1 cellular context compared by ENCODE assay signal in the genomic region with DNA sequence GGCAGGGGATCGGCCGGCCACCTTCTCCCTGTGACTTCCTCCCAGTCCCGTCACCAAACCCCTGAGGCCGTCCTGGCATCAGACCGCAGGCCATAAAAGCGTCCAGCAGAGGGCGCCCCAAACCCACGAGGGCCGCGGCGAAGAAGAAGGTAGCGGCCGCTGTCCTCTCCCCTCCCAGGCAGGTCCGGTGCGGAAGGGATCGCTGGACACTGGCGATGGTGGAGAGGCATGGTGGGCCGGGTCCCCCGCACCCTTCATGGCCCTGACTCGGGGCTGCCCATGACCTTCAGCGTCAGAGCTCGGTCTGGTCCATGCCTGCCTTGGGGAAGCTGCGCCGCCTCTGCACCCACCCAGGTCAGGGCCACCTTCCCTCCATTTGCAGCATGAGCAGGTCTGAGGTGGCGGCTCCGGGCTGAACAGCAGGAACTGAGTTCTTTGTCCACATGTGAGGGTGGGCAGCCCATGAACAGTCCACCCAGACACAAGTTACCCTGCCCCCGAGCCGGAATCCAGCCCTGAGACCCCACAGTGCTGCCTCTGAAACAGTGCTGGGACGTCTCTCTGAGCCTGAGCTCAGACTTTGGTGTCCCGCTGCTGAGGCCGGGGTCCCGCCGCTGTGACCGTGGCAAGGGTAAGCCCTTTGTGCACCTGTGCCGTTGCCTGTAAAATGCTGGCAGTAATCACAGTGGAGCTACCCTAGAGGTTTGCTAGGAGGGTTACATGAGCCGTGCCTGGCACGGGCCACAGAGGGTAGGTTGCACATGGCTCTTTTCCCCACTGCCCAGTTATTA.
A peak's percentile ranks its signal among the peaks of the same experiment; 100 is the strongest.
TF ChIP-seq lines count a peak whose summit lies in the region.

No MANE protein-coding gene starts in this region.

TF ChIP-seq in HepG2, 621 proteins besides CTCF, POLR2A, EP300 and RAD21 (continued from another document and continues in another):
- TF ChIP-seq, protein P1, sequence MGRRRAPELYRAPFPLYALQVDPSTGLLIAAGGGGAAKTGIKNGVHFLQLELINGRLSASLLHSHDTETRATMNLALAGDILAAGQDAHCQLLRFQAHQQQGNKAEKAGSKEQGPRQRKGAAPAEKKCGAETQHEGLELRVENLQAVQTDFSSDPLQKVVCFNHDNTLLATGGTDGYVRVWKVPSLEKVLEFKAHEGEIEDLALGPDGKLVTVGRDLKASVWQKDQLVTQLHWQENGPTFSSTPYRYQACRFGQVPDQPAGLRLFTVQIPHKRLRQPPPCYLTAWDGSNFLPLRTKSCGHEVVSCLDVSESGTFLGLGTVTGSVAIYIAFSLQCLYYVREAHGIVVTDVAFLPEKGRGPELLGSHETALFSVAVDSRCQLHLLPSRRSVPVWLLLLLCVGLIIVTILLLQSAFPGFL (CRISPR knock-in tag; IDR thresholded peaks at IDR 0.05): no peak
- TF ChIP-seq, protein P2, sequence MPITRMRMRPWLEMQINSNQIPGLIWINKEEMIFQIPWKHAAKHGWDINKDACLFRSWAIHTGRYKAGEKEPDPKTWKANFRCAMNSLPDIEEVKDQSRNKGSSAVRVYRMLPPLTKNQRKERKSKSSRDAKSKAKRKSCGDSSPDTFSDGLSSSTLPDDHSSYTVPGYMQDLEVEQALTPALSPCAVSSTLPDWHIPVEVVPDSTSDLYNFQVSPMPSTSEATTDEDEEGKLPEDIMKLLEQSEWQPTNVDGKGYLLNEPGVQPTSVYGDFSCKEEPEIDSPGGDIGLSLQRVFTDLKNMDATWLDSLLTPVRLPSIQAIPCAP (CRISPR knock-in tag; IDR thresholded peaks at IDR 0.05; ENCODE audit: low read depth): no peak
- TF ChIP-seq, protein P3, sequence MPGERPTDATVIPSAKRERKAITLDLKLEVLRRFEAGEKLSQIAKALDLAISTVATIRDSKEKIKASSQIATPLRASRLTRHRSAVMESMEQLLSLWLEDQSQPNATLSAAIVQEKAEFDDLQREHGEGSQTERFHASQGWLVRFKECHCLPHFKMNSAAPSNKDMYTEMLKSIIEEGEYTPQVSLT (CRISPR knock-in tag; IDR thresholded peaks at IDR 0.05; ENCODE audit: borderline replicate concordance, low read depth): no peak
- TF ChIP-seq CBX2 (IDR thresholded peaks at IDR 0.05; ENCODE audit: low read depth, low read length): no peak
- TF ChIP-seq CBX2 (CRISPR knock-in tag; IDR thresholded peaks at IDR 0.05; ENCODE audit: low read depth): peak; percentile 78; the same call in 1 of the 2 replicates
- TF ChIP-seq, protein P4, sequence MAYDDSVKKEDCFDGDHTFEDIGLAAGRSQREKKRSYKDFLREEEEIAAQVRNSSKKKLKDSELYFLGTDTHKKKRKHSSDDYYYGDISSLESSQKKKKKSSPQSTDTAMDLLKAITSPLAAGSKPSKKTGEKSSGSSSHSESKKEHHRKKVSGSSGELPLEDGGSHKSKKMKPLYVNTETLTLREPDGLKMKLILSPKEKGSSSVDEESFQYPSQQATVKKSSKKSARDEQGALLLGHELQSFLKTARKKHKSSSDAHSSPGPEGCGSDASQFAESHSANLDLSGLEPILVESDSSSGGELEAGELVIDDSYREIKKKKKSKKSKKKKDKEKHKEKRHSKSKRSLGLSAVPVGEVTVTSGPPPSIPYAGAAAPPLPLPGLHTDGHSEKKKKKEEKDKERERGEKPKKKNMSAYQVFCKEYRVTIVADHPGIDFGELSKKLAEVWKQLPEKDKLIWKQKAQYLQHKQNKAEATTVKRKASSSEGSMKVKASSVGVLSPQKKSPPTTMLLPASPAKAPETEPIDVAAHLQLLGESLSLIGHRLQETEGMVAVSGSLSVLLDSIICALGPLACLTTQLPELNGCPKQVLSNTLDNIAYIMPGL (CRISPR knock-in tag; IDR thresholded peaks at IDR 0.05; ENCODE audit: borderline replicate concordance in 1 of 2, low read depth in 1 of 2): peak; percentile 97 to 98
- TF ChIP-seq ZNF777 (CRISPR knock-in tag; IDR thresholded peaks at IDR 0.05): peak; percentile 68
- 0 out of 2 replicates have a peak, but pooled peaks have one; percentile 50 for TF ChIP-seq EEA1 (CRISPR knock-in tag; IDR thresholded peaks at IDR 0.05; ENCODE audit: borderline replicate concordance)
- peak; percentile 90; the same call in 1 of the 2 replicates for TF ChIP-seq ZNF788 (CRISPR knock-in tag; IDR thresholded peaks at IDR 0.05; ENCODE audit: borderline replicate concordance)
- 0 out of 2 replicates have a peak, but pooled peaks have one; percentile 30 for TF ChIP-seq ZNF678 (CRISPR knock-in tag; IDR thresholded peaks at IDR 0.05)
- no peak; the same call in 1 of the 2 replicates for TF ChIP-seq ZBTB8A (CRISPR knock-in tag; IDR thresholded peaks at IDR 0.05; ENCODE audit: borderline replicate concordance, low read depth)
- TF ChIP-seq, protein P5, sequence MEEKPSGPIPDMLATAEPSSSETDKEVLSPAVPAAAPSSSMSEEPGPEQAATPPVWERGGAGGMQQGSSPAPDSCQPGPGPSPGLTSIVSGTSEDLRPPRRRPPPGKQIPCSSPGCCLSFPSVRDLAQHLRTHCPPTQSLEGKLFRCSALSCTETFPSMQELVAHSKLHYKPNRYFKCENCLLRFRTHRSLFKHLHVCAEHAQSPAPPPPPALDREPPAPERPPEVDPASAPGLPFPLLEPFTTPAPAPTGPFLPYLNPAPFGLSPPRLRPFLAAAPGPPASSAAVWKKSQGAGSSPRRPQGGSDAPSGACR (CRISPR knock-in tag; IDR thresholded peaks at IDR 0.05): peak; percentile 92; the same call in 1 of the 2 replicates
- no peak for TF ChIP-seq GZF1 (CRISPR knock-in tag; IDR thresholded peaks at IDR 0.05)
- TF ChIP-seq, protein P6, sequence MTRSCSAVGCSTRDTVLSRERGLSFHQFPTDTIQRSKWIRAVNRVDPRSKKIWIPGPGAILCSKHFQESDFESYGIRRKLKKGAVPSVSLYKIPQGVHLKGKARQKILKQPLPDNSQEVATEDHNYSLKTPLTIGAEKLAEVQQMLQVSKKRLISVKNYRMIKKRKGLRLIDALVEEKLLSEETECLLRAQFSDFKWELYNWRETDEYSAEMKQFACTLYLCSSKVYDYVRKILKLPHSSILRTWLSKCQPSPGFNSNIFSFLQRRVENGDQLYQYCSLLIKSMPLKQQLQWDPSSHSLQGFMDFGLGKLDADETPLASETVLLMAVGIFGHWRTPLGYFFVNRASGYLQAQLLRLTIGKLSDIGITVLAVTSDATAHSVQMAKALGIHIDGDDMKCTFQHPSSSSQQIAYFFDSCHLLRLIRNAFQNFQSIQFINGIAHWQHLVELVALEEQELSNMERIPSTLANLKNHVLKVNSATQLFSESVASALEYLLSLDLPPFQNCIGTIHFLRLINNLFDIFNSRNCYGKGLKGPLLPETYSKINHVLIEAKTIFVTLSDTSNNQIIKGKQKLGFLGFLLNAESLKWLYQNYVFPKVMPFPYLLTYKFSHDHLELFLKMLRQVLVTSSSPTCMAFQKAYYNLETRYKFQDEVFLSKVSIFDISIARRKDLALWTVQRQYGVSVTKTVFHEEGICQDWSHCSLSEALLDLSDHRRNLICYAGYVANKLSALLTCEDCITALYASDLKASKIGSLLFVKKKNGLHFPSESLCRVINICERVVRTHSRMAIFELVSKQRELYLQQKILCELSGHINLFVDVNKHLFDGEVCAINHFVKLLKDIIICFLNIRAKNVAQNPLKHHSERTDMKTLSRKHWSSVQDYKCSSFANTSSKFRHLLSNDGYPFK (CRISPR knock-in tag; IDR thresholded peaks at IDR 0.05; ENCODE audit: borderline replicate concordance): peak; percentile 89
- peak; percentile 41; the same call in 1 of the 2 replicates for TF ChIP-seq TAF1 (CRISPR knock-in tag; IDR thresholded peaks at IDR 0.05)
- peak; percentile 62 for TF ChIP-seq KMT2A (CRISPR knock-in tag; IDR thresholded peaks at IDR 0.05)
- TF ChIP-seq CENPX (CRISPR knock-in tag; IDR thresholded peaks at IDR 0.05): no peak
- TF ChIP-seq, protein P7, sequence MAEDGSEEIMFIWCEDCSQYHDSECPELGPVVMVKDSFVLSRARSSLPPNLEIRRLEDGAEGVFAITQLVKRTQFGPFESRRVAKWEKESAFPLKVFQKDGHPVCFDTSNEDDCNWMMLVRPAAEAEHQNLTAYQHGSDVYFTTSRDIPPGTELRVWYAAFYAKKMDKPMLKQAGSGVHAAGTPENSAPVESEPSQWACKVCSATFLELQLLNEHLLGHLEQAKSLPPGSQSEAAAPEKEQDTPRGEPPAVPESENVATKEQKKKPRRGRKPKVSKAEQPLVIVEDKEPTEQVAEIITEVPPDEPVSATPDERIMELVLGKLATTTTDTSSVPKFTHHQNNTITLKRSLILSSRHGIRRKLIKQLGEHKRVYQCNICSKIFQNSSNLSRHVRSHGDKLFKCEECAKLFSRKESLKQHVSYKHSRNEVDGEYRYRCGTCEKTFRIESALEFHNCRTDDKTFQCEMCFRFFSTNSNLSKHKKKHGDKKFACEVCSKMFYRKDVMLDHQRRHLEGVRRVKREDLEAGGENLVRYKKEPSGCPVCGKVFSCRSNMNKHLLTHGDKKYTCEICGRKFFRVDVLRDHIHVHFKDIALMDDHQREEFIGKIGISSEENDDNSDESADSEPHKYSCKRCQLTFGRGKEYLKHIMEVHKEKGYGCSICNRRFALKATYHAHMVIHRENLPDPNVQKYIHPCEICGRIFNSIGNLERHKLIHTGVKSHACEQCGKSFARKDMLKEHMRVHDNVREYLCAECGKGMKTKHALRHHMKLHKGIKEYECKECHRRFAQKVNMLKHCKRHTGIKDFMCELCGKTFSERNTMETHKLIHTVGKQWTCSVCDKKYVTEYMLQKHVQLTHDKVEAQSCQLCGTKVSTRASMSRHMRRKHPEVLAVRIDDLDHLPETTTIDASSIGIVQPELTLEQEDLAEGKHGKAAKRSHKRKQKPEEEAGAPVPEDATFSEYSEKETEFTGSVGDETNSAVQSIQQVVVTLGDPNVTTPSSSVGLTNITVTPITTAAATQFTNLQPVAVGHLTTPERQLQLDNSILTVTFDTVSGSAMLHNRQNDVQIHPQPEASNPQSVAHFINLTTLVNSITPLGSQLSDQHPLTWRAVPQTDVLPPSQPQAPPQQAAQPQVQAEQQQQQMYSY (CRISPR knock-in tag; IDR thresholded peaks at IDR 0.05): peak; percentile 64
- TF ChIP-seq, protein P8, sequence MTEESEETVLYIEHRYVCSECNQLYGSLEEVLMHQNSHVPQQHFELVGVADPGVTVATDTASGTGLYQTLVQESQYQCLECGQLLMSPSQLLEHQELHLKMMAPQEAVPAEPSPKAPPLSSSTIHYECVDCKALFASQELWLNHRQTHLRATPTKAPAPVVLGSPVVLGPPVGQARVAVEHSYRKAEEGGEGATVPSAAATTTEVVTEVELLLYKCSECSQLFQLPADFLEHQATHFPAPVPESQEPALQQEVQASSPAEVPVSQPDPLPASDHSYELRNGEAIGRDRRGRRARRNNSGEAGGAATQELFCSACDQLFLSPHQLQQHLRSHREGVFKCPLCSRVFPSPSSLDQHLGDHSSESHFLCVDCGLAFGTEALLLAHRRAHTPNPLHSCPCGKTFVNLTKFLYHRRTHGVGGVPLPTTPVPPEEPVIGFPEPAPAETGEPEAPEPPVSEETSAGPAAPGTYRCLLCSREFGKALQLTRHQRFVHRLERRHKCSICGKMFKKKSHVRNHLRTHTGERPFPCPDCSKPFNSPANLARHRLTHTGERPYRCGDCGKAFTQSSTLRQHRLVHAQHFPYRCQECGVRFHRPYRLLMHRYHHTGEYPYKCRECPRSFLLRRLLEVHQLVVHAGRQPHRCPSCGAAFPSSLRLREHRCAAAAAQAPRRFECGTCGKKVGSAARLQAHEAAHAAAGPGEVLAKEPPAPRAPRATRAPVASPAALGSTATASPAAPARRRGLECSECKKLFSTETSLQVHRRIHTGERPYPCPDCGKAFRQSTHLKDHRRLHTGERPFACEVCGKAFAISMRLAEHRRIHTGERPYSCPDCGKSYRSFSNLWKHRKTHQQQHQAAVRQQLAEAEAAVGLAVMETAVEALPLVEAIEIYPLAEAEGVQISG (CRISPR knock-in tag; IDR thresholded peaks at IDR 0.05): peak; percentile 66
- no peak; the same call in 1 of the 2 replicates for TF ChIP-seq REPIN1 (CRISPR knock-in tag; IDR thresholded peaks at IDR 0.05; ENCODE audit: borderline replicate concordance, low read depth)
- TF ChIP-seq, protein P9, sequence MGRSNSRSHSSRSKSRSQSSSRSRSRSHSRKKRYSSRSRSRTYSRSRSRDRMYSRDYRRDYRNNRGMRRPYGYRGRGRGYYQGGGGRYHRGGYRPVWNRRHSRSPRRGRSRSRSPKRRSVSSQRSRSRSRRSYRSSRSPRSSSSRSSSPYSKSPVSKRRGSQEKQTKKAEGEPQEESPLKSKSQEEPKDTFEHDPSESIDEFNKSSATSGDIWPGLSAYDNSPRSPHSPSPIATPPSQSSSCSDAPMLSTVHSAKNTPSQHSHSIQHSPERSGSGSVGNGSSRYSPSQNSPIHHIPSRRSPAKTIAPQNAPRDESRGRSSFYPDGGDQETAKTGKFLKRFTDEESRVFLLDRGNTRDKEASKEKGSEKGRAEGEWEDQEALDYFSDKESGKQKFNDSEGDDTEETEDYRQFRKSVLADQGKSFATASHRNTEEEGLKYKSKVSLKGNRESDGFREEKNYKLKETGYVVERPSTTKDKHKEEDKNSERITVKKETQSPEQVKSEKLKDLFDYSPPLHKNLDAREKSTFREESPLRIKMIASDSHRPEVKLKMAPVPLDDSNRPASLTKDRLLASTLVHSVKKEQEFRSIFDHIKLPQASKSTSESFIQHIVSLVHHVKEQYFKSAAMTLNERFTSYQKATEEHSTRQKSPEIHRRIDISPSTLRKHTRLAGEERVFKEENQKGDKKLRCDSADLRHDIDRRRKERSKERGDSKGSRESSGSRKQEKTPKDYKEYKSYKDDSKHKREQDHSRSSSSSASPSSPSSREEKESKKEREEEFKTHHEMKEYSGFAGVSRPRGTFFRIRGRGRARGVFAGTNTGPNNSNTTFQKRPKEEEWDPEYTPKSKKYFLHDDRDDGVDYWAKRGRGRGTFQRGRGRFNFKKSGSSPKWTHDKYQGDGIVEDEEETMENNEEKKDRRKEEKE (IDR thresholded peaks at IDR 0.05): no peak
- TF ChIP-seq ZNF556 (CRISPR knock-in tag; IDR thresholded peaks at IDR 0.05; ENCODE audit: borderline replicate concordance): peak; percentile 92
- TF ChIP-seq ZNF724P (CRISPR knock-in tag; IDR thresholded peaks at IDR 0.05; ENCODE audit: borderline replicate concordance): 0 out of 2 replicates have a peak, but pooled peaks have one; percentile 73
- peak; percentile 73; the same call in 1 of the 2 replicates for TF ChIP-seq MXD4 (CRISPR knock-in tag; IDR thresholded peaks at IDR 0.05)
- no peak for TF ChIP-seq TP53 (CRISPR knock-in tag; conservative IDR thresholded peaks at IDR 0.05)
- TF ChIP-seq ZNF24 (IDR thresholded peaks at IDR 0.05): 0 out of 2 replicates have a peak, but pooled peaks have one; percentile 36
- peak; percentile 69; the same call in 1 of the 2 replicates for TF ChIP-seq ZNF546 (CRISPR knock-in tag; conservative IDR thresholded peaks at IDR 0.05)
- no peak for TF ChIP-seq NFIB (CRISPR knock-in tag; IDR thresholded peaks at IDR 0.05; ENCODE audit: borderline replicate concordance)
- TF ChIP-seq, protein P10, sequence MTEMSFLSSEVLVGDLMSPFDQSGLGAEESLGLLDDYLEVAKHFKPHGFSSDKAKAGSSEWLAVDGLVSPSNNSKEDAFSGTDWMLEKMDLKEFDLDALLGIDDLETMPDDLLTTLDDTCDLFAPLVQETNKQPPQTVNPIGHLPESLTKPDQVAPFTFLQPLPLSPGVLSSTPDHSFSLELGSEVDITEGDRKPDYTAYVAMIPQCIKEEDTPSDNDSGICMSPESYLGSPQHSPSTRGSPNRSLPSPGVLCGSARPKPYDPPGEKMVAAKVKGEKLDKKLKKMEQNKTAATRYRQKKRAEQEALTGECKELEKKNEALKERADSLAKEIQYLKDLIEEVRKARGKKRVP (CRISPR knock-in tag; IDR thresholded peaks at IDR 0.05): no peak
- TF ChIP-seq HNF4G (IDR thresholded peaks at IDR 0.05; ENCODE audit: borderline replicate concordance, low read depth, low read length): no peak
- peak; percentile 51; the same call in 1 of the 2 replicates for TF ChIP-seq HNF4G (CRISPR knock-in tag; IDR thresholded peaks at IDR 0.05; ENCODE audit: borderline replicate concordance, low read depth)
- TF ChIP-seq, protein P11, sequence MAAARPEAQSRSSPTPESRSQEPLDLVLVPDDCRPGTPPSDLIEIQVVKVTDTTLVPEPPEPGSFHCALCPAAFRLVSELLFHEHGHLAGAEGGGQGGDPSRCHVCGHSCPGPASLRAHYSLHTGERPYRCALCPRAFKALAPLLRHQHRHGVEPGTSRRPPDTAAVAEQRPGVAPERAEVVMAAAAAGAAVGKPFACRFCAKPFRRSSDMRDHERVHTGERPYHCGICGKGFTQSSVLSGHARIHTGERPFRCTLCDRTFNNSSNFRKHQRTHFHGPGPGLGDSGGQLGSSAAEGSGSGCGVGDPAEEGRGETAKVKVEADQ (CRISPR knock-in tag; IDR thresholded peaks at IDR 0.05; ENCODE audit: borderline replicate concordance): peak; percentile 79; the same call in 1 of the 2 replicates
